In genomic region chr1:204523605-204524215, GRCh38 we compare ENCODE assay signal across 10 cellular contexts. TPM values are rescaled to one million over a fixed set of nuclear protein-coding genes. Genes with fewer than 3 reads are reported as not detected.
DNase-seq lines count a peak whose midpoint lies in the region; ATAC-seq lines count a peak whose summit lies in the region.
"Had no signal": no experiment of that assay in that cellular context is flagged by ENCODE, and none has a peak within 500 bp of the region (broad histone marks: within the 10 kb centered on the region; RNA-seq: fewer than 3 reads in every experiment).

No MANE protein-coding gene starts in this region.

- H3K4me1 Mint-ChIP-seq in CD8-positive, alpha-beta memory T cell: peaks cover 19 to 65% (median 45%) of the 10 kb centered on the region in 3 donors
- H3K4me1 Mint-ChIP-seq in activated T-helper 17 cell treated with anti-CD3 and anti-CD28 coated beads, Interleukin-2, amount 50 U/mL, for 72 hours: peaks cover 36% of the 10 kb centered on the region

- H3K36me3 Mint-ChIP-seq in CD8-positive, alpha-beta memory T cell: peaks cover 15 to 67% (median 15%) of the 10 kb centered on the region in 3 donors
- peaks cover 90% of the 10 kb centered on the region for H3K36me3 Mint-ChIP-seq in activated T-helper 17 cell treated with anti-CD3 and anti-CD28 coated beads, Interleukin-2, amount 50 U/mL, for 72 hours (ENCODE audit: low read depth)

- POLR2A ChIA-PET in CD8-positive, alpha-beta memory T cell (lab: Charles Lee): interaction anchor here (0.9 kb wide), 1 partner anchor 17 kb away, joined by 3 read pairs; no protein-coding TSS in a partner anchor

- DNase-seq in CD8-positive, alpha-beta memory T cell: no peak
- DNase-seq in HT1080 (ENCODE audit: low read depth) (peak; percentile 71), myocyte (ENCODE audit: low read depth) (peak; percentile 31)
- DNase-seq: caudate nucleus, gastrocnemius medialis had no signal

- peak; percentile 64 for ATAC-seq in activated T-helper 17 cell treated with anti-CD3 and anti-CD28 coated beads, Interleukin-2, amount 50 U/mL, for 72 hours (replicated peaks)
- no peak for ATAC-seq in GM21360 (IDR thresholded peaks at IDR 0.05; ENCODE audit: unreplicated experiment)
- no peak for ATAC-seq in HG02938 (IDR thresholded peaks at IDR 0.05; ENCODE audit: unreplicated experiment)
- no peak for ATAC-seq in GM21447 (IDR thresholded peaks at IDR 0.05; ENCODE audit: unreplicated experiment)
- ATAC-seq: gastrocnemius medialis had no signal

- H3K27ac Mint-ChIP-seq in CD8-positive, alpha-beta memory T cell: peak overlapping the region; percentile 13 to 96 (median 62)
- H3K27ac Mint-ChIP-seq in activated T-helper 17 cell treated with anti-CD3 and anti-CD28 coated beads, Interleukin-2, amount 50 U/mL, for 72 hours: peak overlapping the region; percentile 72

- H3K4me1 ChIP-seq in CD8-positive, alpha-beta memory T cell (ENCODE audit: insufficient read depth, low read length): peaks cover 64% of the 10 kb centered on the region

- H3K9me3 Mint-ChIP-seq in CD8-positive, alpha-beta memory T cell: peaks cover 0 to 7% (median 0%) of the 10 kb centered on the region in 5 donors
- no peaks in the 10 kb centered on the region for H3K9me3 Mint-ChIP-seq in activated T-helper 17 cell treated with anti-CD3 and anti-CD28 coated beads, Interleukin-2, amount 50 U/mL, for 72 hours

- H3K9me3 ChIP-seq in CD8-positive, alpha-beta memory T cell (ENCODE audit: low read length): no peaks in the 10 kb centered on the region
- H3K9me3 ChIP-seq: gastrocnemius medialis, suprapubic skin had no signal

- CTCF ChIA-PET in CD8-positive, alpha-beta memory T cell (lab: Charles Lee): interaction anchor here (0.8 to 2.4 kb wide), 3 partner anchors 10 to 21 kb away, joined by 3 to 10 read pairs (median 3); no protein-coding TSS in a partner anchor

- H3K36me3 ChIP-seq in CD8-positive, alpha-beta memory T cell (ENCODE audit: insufficient read depth, low read length): peaks cover 31% of the 10 kb centered on the region

- no peak overlapping the region for H3K27ac ChIP-seq in CD8-positive, alpha-beta memory T cell (ENCODE audit: low read depth, low read length)
- H3K27ac ChIP-seq: gastrocnemius medialis, suprapubic skin had no signal

- peak overlapping the region in 5 of 7 donors; percentile 31 to 58 (median 54) for H3K4me3 Mint-ChIP-seq in CD8-positive, alpha-beta memory T cell
- H3K4me3 Mint-ChIP-seq in activated T-helper 17 cell treated with anti-CD3 and anti-CD28 coated beads, Interleukin-2, amount 50 U/mL, for 72 hours: peak overlapping the region; percentile 49

- H3K27me3 ChIP-seq in CD8-positive, alpha-beta memory T cell (ENCODE audit: insufficient read depth, low read length, poor library complexity, severe bottlenecking): no peaks in the 10 kb centered on the region
- H3K27me3 ChIP-seq: gastrocnemius medialis, suprapubic skin had no signal

- H3K27me3 Mint-ChIP-seq in CD8-positive, alpha-beta memory T cell: no peaks in the 10 kb centered on the region
- no peaks in the 10 kb centered on the region for H3K27me3 Mint-ChIP-seq in activated T-helper 17 cell treated with anti-CD3 and anti-CD28 coated beads, Interleukin-2, amount 50 U/mL, for 72 hours

- H3K4me3 ChIP-seq in CD8-positive, alpha-beta memory T cell (ENCODE audit: low read length): no peak overlapping the region
- H3K4me3 ChIP-seq: gastrocnemius medialis, suprapubic skin had no signal

RNA-seq across cellular contexts. Expression of gene MDM4, which starts 7.5 kb away (rescaled TPM):
- 10 to 100 TPM; 80.7 TPM for total RNA-seq in CD8-positive, alpha-beta memory T cell
- polyA plus RNA-seq in CD8-positive, alpha-beta memory T cell: 13.6 TPM
- 7.5 and 9.2 TPM in 2 replicates for total RNA-seq in HT1080 (2014; rRNA removed; shearing (Covaris generic))
- polyA plus RNA-seq in HT1080 (2015; cell fraction: cytosol; rRNA removed): 8.4 and 10.3 TPM in 2 replicates
- polyA plus RNA-seq in HT1080 (2015; cell fraction: nucleus; rRNA removed): 62.8 and 86.8 TPM in 2 replicates
- 100 to 1,000 TPM in 1 of 2 donors, 10 to 100 TPM in 1; 71.3 to 130 TPM for total RNA-seq in activated T-helper 17 cell treated with anti-CD3 and anti-CD28 coated beads, Interleukin-2, amount 50 U/mL, for 72 hours
- 27.7 and 36.3 TPM in 2 replicates for total RNA-seq in myocyte
- polyA plus RNA-seq in myocyte (2012): 11.2 TPM

RNA-seq across cellular contexts. Expression of gene PIK3C2B, which starts 29.1 kb away (rescaled TPM):
- 10 to 100 TPM; 19.4 to 19.6 TPM for total RNA-seq in CD8-positive, alpha-beta memory T cell
- 2.9 TPM for polyA plus RNA-seq in CD8-positive, alpha-beta memory T cell
- total RNA-seq in HT1080 (2014; rRNA removed; shearing (Covaris generic)): 2.8 and 4.6 TPM in 2 replicates
- polyA plus RNA-seq in HT1080 (2015; cell fraction: cytosol; rRNA removed): 0.60 and 1.2 TPM in 2 replicates
- 2.2 and 2.9 TPM in 2 replicates for polyA plus RNA-seq in HT1080 (2015; cell fraction: nucleus; rRNA removed)
- total RNA-seq in activated T-helper 17 cell treated with anti-CD3 and anti-CD28 coated beads, Interleukin-2, amount 50 U/mL, for 72 hours: 10 to 100 TPM; 31.0 to 67.6 TPM
- total RNA-seq in myocyte: 4.9 and 5.6 TPM in 2 replicates
- polyA plus RNA-seq in myocyte (2012): 7.9 TPM

Comparison
In these comparisons a context has a peak if more than half of its experiments do, and no peak if none do; other contexts are left out.
1. DNase-seq: peak in HT1080 (single experiment) and myocyte (single experiment); none in CD8-positive, alpha-beta memory T cell (0 of 5).